ENCODE assay signal across 11 cellular contexts in the genomic region with DNA sequence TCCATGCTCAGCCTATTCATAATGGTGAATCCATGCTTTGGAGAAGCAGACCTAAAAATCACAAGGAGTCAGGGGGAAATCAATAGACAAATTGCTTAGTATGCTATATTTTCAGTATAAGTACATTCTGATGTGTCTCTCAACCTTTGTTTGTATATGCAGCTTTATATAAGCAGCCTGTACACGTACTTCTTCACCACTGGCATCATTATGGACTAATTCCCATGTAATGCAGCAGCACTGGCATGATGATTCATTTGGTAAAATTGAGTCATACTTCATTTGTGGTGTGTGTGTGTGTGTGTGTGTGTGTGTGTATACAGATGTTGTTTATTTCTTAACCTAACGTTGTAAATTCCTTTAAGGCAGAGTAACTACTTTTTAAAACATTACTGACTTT. TPM values are rescaled to one million over a fixed set of nuclear protein-coding genes. Genes with fewer than 3 reads are reported as not detected.
DNase-seq lines count a peak whose midpoint lies in the region; ATAC-seq and TF ChIP-seq lines count a peak whose summit lies in the region.
"Had no signal": no experiment of that assay in that cellular context is flagged by ENCODE, and none has a peak within 500 bp of the region (broad histone marks: within the 10 kb centered on the region; RNA-seq: fewer than 3 reads in every experiment).

No MANE protein-coding gene starts in this region.

- H3K9me3 ChIP-seq in CD8-positive, alpha-beta memory T cell (ENCODE audit: low read length), result no peaks in the 10 kb centered on the region
- no peaks in the 10 kb centered on the region for H3K9me3 ChIP-seq in ovary

- peak overlapping the region; percentile 43 to 95 (median 87) for H3K27ac Mint-ChIP-seq in CD8-positive, alpha-beta memory T cell
- H3K27ac Mint-ChIP-seq: activated naive CD8-positive, alpha-beta T cell treated with anti-CD3 and anti-CD28 coated beads, Interleukin-2, amount 10 ng/mL, durations not matched to agents 7 days and 5 days; T-helper 2 cell treated with Interferon-gamma antibody and Interleukin-4, amounts not matched to agents 5 μg/mL and 100 μg/mL, for 36 hours had no signal

- H3K27ac ChIP-seq in CD8-positive, alpha-beta memory T cell (ENCODE audit: low read depth, low read length), result no peak overlapping the region
- no peak overlapping the region for H3K27ac ChIP-seq in ovary

- H3K4me1 Mint-ChIP-seq in CD8-positive, alpha-beta memory T cell, result peaks cover 47 to 60% (median 56%) of the 10 kb centered on the region in 3 donors

- WGBS in ovary, 3 donors, result 56 to 64% (median 59%) methylated on average over 2 of the region's 2 CpGs

- no peaks in the 10 kb centered on the region for H3K27me3 Mint-ChIP-seq in CD8-positive, alpha-beta memory T cell
- H3K27me3 Mint-ChIP-seq: activated naive CD8-positive, alpha-beta T cell treated with anti-CD3 and anti-CD28 coated beads, Interleukin-2, amount 10 ng/mL, durations not matched to agents 7 days and 5 days had no signal

- no peak for TF ChIP-seq EP300 in ovary (IDR thresholded peaks at IDR 0.05)

- intact Hi-C loops in ovary (cut with DNase I), result no loop called here

- CTCF ChIA-PET in CD8-positive, alpha-beta memory T cell (lab: Charles Lee), result interaction anchor here (2.3 kb wide), 1 partner anchor 41 kb away, joined by 5 read pairs; no protein-coding TSS in a partner anchor

- no peak overlapping the region for H3K4me3 ChIP-seq in CD8-positive, alpha-beta memory T cell (ENCODE audit: low read length)
- H3K4me3 ChIP-seq in cardiac fibroblast (replicated peaks in 1 of 2; ENCODE audit: low read depth in 2 of 2, low read length in 2 of 2), result no peak overlapping the region
- H3K4me3 ChIP-seq in ovary, result no peak overlapping the region

- no peak for TF ChIP-seq POLR2A in ovary (IDR thresholded peaks at IDR 0.05)

- H3K36me3 Mint-ChIP-seq in CD8-positive, alpha-beta memory T cell, result peaks cover 23 to 78% (median 33%) of the 10 kb centered on the region in 3 donors

- no peaks in the 10 kb centered on the region for H3K9me3 Mint-ChIP-seq in CD8-positive, alpha-beta memory T cell
- H3K9me3 Mint-ChIP-seq: activated naive CD8-positive, alpha-beta T cell treated with anti-CD3 and anti-CD28 coated beads, Interleukin-2, amount 10 ng/mL, durations not matched to agents 7 days and 5 days; T-helper 2 cell treated with Interferon-gamma antibody and Interleukin-4, amounts not matched to agents 5 μg/mL and 100 μg/mL, for 36 hours had no signal

- H3K27me3 ChIP-seq in CD8-positive, alpha-beta memory T cell (ENCODE audit: insufficient read depth, low read length, poor library complexity, severe bottlenecking), result no peaks in the 10 kb centered on the region
- H3K27me3 ChIP-seq in ovary, result no peaks in the 10 kb centered on the region

- peak overlapping the region in 6 of 7 donors; percentile 3 to 62 (median 38) for H3K4me3 Mint-ChIP-seq in CD8-positive, alpha-beta memory T cell
- H3K4me3 Mint-ChIP-seq: activated naive CD8-positive, alpha-beta T cell treated with anti-CD3 and anti-CD28 coated beads, Interleukin-2, amount 10 ng/mL, durations not matched to agents 7 days and 5 days; T-helper 2 cell treated with Interferon-gamma antibody and Interleukin-4, amounts not matched to agents 5 μg/mL and 100 μg/mL, for 36 hours had no signal

- H3K36me3 ChIP-seq in CD8-positive, alpha-beta memory T cell (ENCODE audit: insufficient read depth, low read length), result peaks cover 10% of the 10 kb centered on the region
- no peaks in the 10 kb centered on the region for H3K36me3 ChIP-seq in ovary

- ATAC-seq in HG02884 (IDR thresholded peaks at IDR 0.05; ENCODE audit: unreplicated experiment) (no peak), GM18873 (IDR thresholded peaks at IDR 0.05; ENCODE audit: low FRiP score, unreplicated experiment) (no peak)

- POLR2A ChIA-PET in CD8-positive, alpha-beta memory T cell (lab: Charles Lee), result interaction anchor here (0.7 kb wide), 1 partner anchor 44 kb away, joined by 3 read pairs; no protein-coding TSS in a partner anchor

- DNase-seq in CD8-positive, alpha-beta memory T cell, result no peak
- DNase-seq in NCI-H460 (ENCODE audit: extremely low read depth, low read depth), result peak; percentile 50
- peak; percentile 87 to 94 for DNase-seq in cardiac fibroblast (ENCODE audit: low read depth in 2 of 2)
- DNase-seq in myocyte (ENCODE audit: low read depth), result peak; percentile 64
- no peak for DNase-seq in nucleus accumbens (lab: John Stamatoyannopoulos, UW)
- no peak for DNase-seq in ovary
- DNase-seq: activated naive CD8-positive, alpha-beta T cell treated with anti-CD3 and anti-CD28 coated beads, Interleukin-2, amount 10 ng/mL, durations not matched to agents 7 days and 5 days; NCI-H1105 treated with DMSO at 0.1 percent for 48 hours had no signal

- TF ChIP-seq CTCF in cardiac fibroblast (IDR thresholded peaks at IDR 0.05; ENCODE audit: low read depth, low read length), result no peak
- no peak for TF ChIP-seq CTCF in ovary (IDR thresholded peaks at IDR 0.05)

- peaks cover 15% of the 10 kb centered on the region for H3K4me1 ChIP-seq in CD8-positive, alpha-beta memory T cell (ENCODE audit: insufficient read depth, low read length)
- H3K4me1 ChIP-seq in ovary (ENCODE audit: insufficient read depth), result peaks cover 1% of the 10 kb centered on the region

RNA-seq across cellular contexts. Expression of a gene that starts 10.9 kb away (rescaled TPM):
- total RNA-seq in CD8-positive, alpha-beta memory T cell, result 10 to 100 TPM; 13.9 to 16.7 TPM
- 26.0 TPM for polyA plus RNA-seq in CD8-positive, alpha-beta memory T cell
- 10.3 and 10.7 TPM in 2 replicates for total RNA-seq in NCI-H460 (2014; rRNA removed; shearing (Covaris generic))
- polyA plus RNA-seq in NCI-H460 (2014; cell fraction: nucleus; rRNA removed), result 5.8 and 11.2 TPM in 2 replicates
- 21.4 and 22.5 TPM in 2 replicates for total RNA-seq in myocyte
- polyA plus RNA-seq in myocyte (2012), result 11.7 TPM
- total RNA-seq in ovary, result 10 to 100 TPM; 13.5 to 20.8 (median 17.2) TPM
- polyA plus RNA-seq in ovary, result 10 to 100 TPM; 15.2 to 22.9 TPM

RNA-seq across cellular contexts. Expression of a gene that starts 59.4 kb away (rescaled TPM):
- total RNA-seq in CD8-positive, alpha-beta memory T cell, result under 1 TPM; 0.04 TPM
- 0.10 TPM for polyA plus RNA-seq in CD8-positive, alpha-beta memory T cell
- 0.20 and 0.37 TPM in 2 replicates for total RNA-seq in NCI-H460 (2014; rRNA removed; shearing (Covaris generic))
- polyA plus RNA-seq in NCI-H460 (2014; cell fraction: nucleus; rRNA removed), result 0.08 TPM in 1 of 2 replicates, not detected in the other
- total RNA-seq in myocyte, result 0.57 TPM in 1 of 2 replicates, not detected in the other
- 3.6 TPM for polyA plus RNA-seq in myocyte (2012)
- 1 to 10 TPM; 2.5 to 6.8 (median 3.7) TPM for total RNA-seq in ovary
- polyA plus RNA-seq in ovary, result 1 to 10 TPM; 2.2 to 8.3 TPM

Comparison
In these comparisons a context has a peak if more than half of its experiments do, and no peak if none do; other contexts are left out.
1. DNase-seq: peak in NCI-H460 (single experiment), cardiac fibroblast (2 of 2) and myocyte (single experiment); none in CD8-positive, alpha-beta memory T cell (0 of 5), nucleus accumbens (0 of 56) and ovary (0 of 5).